Comparison of ENCODE assay signal across 13 cellular contexts in the genomic region with DNA sequence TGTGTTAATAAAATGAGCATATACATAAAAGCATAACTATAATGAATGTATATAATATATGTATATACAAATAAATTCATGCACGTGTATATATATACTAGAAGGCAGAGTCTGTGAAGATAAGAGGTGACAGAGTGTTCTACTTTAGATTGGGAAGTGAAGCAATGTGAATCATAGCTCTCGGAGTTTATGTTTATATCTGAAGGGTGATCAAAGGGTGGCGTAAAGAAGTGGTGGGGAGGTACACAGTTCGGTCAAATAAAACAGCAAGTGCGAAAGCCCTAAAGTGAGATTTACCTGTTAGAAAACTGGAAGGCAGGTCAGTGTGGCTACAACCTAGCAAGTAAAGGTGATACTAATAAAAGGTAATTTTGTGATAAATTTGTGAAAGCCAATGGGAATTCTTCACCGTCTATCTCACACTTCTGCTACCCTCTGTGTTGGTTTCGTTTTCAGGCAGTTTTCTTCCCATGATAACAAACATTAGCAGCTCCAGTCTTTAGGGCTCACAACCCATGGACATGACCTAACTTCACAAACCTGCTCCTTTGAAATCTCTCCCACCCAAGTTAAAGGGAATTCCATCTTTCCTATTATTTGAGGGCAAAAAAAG. TPM values are rescaled to one million over a fixed set of nuclear protein-coding genes. Genes with fewer than 3 reads are reported as not detected.
DNase-seq lines count a peak whose midpoint lies in the region; ATAC-seq lines count a peak whose summit lies in the region.
"Had no signal": no experiment of that assay in that cellular context is flagged by ENCODE, and none has a peak within 500 bp of the region (broad histone marks: within the 10 kb centered on the region; RNA-seq: fewer than 3 reads in every experiment).

No MANE protein-coding gene starts in this region.

- H3K4me1 ChIP-seq in rectal smooth muscle tissue (ENCODE audit: control insufficient read depth, insufficient read depth, low read length), result no peaks in the 10 kb centered on the region

- no peak overlapping the region for H3K27ac Mint-ChIP-seq in stimulated activated naive B cell treated with anti-CD40 and anti-IgM and Interleukin-4, amounts not matched to agents 10 μg/mL and 1 μg/mL and 100 μg/mL, for 72 hours
- H3K27ac Mint-ChIP-seq: activated CD4-positive, alpha-beta T cell treated with anti-CD3 and anti-CD28 coated beads, Interleukin-2, amount 10 ng/mL, durations not matched to agents 7 days and 5 days had no signal

- DNase-seq in NCI-H1417 (lab: John Stamatoyannopoulos, UW) (peak in 2 of 3 experiments; percentile 2 to 65), NCI-H1417 treated with DMSO at 0.1 percent for 48 hours (lab: John Stamatoyannopoulos, UW) (no peak), NCI-H146 treated with DMSO at 0.1 percent for 48 hours (lab: John Stamatoyannopoulos, UW; ENCODE audit: unreplicated experiment) (peak; percentile 58), SW480 (ENCODE audit: low spot score) (peak; percentile 43), sciatic nerve (ENCODE audit: low spot score) (no peak), dermis blood vessel endothelial cell (no peak)
- DNase-seq in stimulated activated naive B cell treated with anti-CD40 and anti-IgM and Interleukin-4, amounts not matched to agents 10 μg/mL and 1 μg/mL and 100 μg/mL, for 72 hours, result no peak
- DNase-seq: 8988T; activated CD4-positive, alpha-beta T cell treated with anti-CD3 and anti-CD28 coated beads, Interleukin-2, amount 10 ng/mL, durations not matched to agents 7 days and 5 days; activated effector memory CD4-positive, alpha-beta T cell treated with anti-CD3 and anti-CD28 coated beads, Interleukin-2, amount 50 U/mL, for 16 hours had no signal

- no peak overlapping the region for H3K27ac ChIP-seq in rectal smooth muscle tissue (ENCODE audit: low read depth, low read length)

- no peaks in the 10 kb centered on the region for H3K27me3 Mint-ChIP-seq in stimulated activated naive B cell treated with anti-CD40 and anti-IgM and Interleukin-4, amounts not matched to agents 10 μg/mL and 1 μg/mL and 100 μg/mL, for 72 hours
- H3K27me3 Mint-ChIP-seq: activated CD4-positive, alpha-beta T cell treated with anti-CD3 and anti-CD28 coated beads, Interleukin-2, amount 10 ng/mL, durations not matched to agents 7 days and 5 days; central memory CD8-positive, alpha-beta T cell had no signal

- no peak overlapping the region for H3K4me3 Mint-ChIP-seq in stimulated activated naive B cell treated with anti-CD40 and anti-IgM and Interleukin-4, amounts not matched to agents 10 μg/mL and 1 μg/mL and 100 μg/mL, for 72 hours
- H3K4me3 Mint-ChIP-seq: activated CD4-positive, alpha-beta T cell treated with anti-CD3 and anti-CD28 coated beads, Interleukin-2, amount 10 ng/mL, durations not matched to agents 7 days and 5 days; central memory CD8-positive, alpha-beta T cell had no signal

- H3K27me3 ChIP-seq in rectal smooth muscle tissue (ENCODE audit: control insufficient read depth, insufficient read depth, low read length), result no peaks in the 10 kb centered on the region

- intact Hi-C loops in sciatic nerve (cut with DNase I), result no loop called here

- H3K36me3 Mint-ChIP-seq in stimulated activated naive B cell treated with anti-CD40 and anti-IgM and Interleukin-4, amounts not matched to agents 10 μg/mL and 1 μg/mL and 100 μg/mL, for 72 hours, result no peaks in the 10 kb centered on the region

- H3K9me3 Mint-ChIP-seq in stimulated activated naive B cell treated with anti-CD40 and anti-IgM and Interleukin-4, amounts not matched to agents 10 μg/mL and 1 μg/mL and 100 μg/mL, for 72 hours, result no peaks in the 10 kb centered on the region

- H3K9ac ChIP-seq in rectal smooth muscle tissue (ENCODE audit: low read length), result no peak overlapping the region

- no peaks in the 10 kb centered on the region for H3K4me1 Mint-ChIP-seq in stimulated activated naive B cell treated with anti-CD40 and anti-IgM and Interleukin-4, amounts not matched to agents 10 μg/mL and 1 μg/mL and 100 μg/mL, for 72 hours
- H3K4me1 Mint-ChIP-seq: activated CD4-positive, alpha-beta T cell treated with anti-CD3 and anti-CD28 coated beads, Interleukin-2, amount 10 ng/mL, durations not matched to agents 7 days and 5 days; central memory CD8-positive, alpha-beta T cell had no signal

- no peak for ATAC-seq in sciatic nerve
- ATAC-seq in stimulated activated naive B cell treated with anti-CD40 and anti-IgM and Interleukin-4, amounts not matched to agents 10 μg/mL and 1 μg/mL and 100 μg/mL, for 72 hours (replicated peaks), result no peak
- ATAC-seq: esophagus mucosa had no signal

- H3K4me3 ChIP-seq in rectal smooth muscle tissue (ENCODE audit: low read length), result peak overlapping the region; percentile 55

- H3K36me3 ChIP-seq in rectal smooth muscle tissue (ENCODE audit: control insufficient read depth, insufficient read depth, low read length), result no peaks in the 10 kb centered on the region

RNA-seq across cellular contexts. Expression of a gene that starts 46.7 kb away (rescaled TPM):
- total RNA-seq in sciatic nerve, result 2.6 TPM
- 11.6 and 20.4 TPM in 2 replicates for total RNA-seq in dermis blood vessel endothelial cell
- total RNA-seq: activated CD4-positive, alpha-beta T cell treated with anti-CD3 and anti-CD28 coated beads, Interleukin-2, amount 10 ng/mL, durations not matched to agents 7 days and 5 days had no signal

Comparison
In these comparisons a context has a peak if more than half of its experiments do, and no peak if none do; other contexts are left out.
1. DNase-seq: peak in NCI-H1417 (2 of 3), NCI-H146 treated with DMSO at 0.1 percent for 48 hours (single experiment) and SW480 (single experiment); none in NCI-H1417 treated with DMSO at 0.1 percent for 48 hours (single experiment), sciatic nerve (single experiment), stimulated activated naive B cell treated with anti-CD40 and anti-IgM and Interleukin-4, amounts not matched to agents 10 μg/mL and 1 μg/mL and 100 μg/mL, for 72 hours (single experiment) and dermis blood vessel endothelial cell (single experiment).